Comparison of ENCODE assay signal across 8 cellular contexts in genomic region chr2:112053917-112054846, GRCh38. TPM values are rescaled to one million over a fixed set of nuclear protein-coding genes. Genes with fewer than 3 reads are reported as not detected.
A peak's percentile ranks its signal among the peaks of the same experiment; 100 is the strongest.
DNase-seq lines count a peak whose midpoint lies in the region; ATAC-seq, FAIRE-seq and TF ChIP-seq lines count a peak whose summit lies in the region.

No MANE protein-coding gene starts in this region.

- peak overlapping the region; percentile 97 for H3K4me3 Mint-ChIP-seq in T-helper 1 cell treated with Interleukin-12 subunit alpha and Interleukin-12 subunit beta and Interleukin-4 antibody, amounts not matched to agents 30 μg/mL and 1 μg/mL, for 36 hours

- peaks cover 10% of the 10 kb centered on the region for H3K36me3 Mint-ChIP-seq in T-helper 1 cell treated with Interleukin-12 subunit alpha and Interleukin-12 subunit beta and Interleukin-4 antibody, amounts not matched to agents 30 μg/mL and 1 μg/mL, for 36 hours (ENCODE audit: low read depth)

- H3K4me1 Mint-ChIP-seq in T-helper 1 cell treated with Interleukin-12 subunit alpha and Interleukin-12 subunit beta and Interleukin-4 antibody, amounts not matched to agents 30 μg/mL and 1 μg/mL, for 36 hours (ENCODE audit: low read depth) = peaks cover 31% of the 10 kb centered on the region

- no peaks in the 10 kb centered on the region for H3K9me3 Mint-ChIP-seq in T-helper 1 cell treated with Interleukin-12 subunit alpha and Interleukin-12 subunit beta and Interleukin-4 antibody, amounts not matched to agents 30 μg/mL and 1 μg/mL, for 36 hours

- ATAC-seq in GM18498 (IDR thresholded peaks at IDR 0.05; ENCODE audit: unreplicated experiment) = peak; percentile 70
- ATAC-seq in HG02884 (IDR thresholded peaks at IDR 0.05; ENCODE audit: unreplicated experiment) = peak; percentile 59

- H3K27me3 Mint-ChIP-seq in T-helper 1 cell treated with Interleukin-12 subunit alpha and Interleukin-12 subunit beta and Interleukin-4 antibody, amounts not matched to agents 30 μg/mL and 1 μg/mL, for 36 hours (ENCODE audit: low read depth) = no peaks in the 10 kb centered on the region

- peak; percentile 95 for DNase-seq in NCI-H1694 treated with DMSO at 0.1 percent for 48 hours (lab: John Stamatoyannopoulos, UW)
- peak; percentile 98 for DNase-seq in right atrium auricular region (ENCODE audit: low spot score)
- DNase-seq in pulmonary artery endothelial cell (ENCODE audit: low read depth, low spot score) = peak; percentile 87
- peak; percentile 97 for DNase-seq in urothelium cell line (ENCODE audit: low spot score)

- H3K4me3 ChIP-seq in right atrium auricular region = peak overlapping the region; percentile 63 to 95

- FAIRE-seq in urothelium cell line (lab: Jason Lieb, UNC) = peak; percentile 91

- no peak for TF ChIP-seq CTCF in right atrium auricular region (IDR thresholded peaks at IDR 0.05)

- H3K27me3 ChIP-seq in right atrium auricular region = no peaks in the 10 kb centered on the region

- no peaks in the 10 kb centered on the region for H3K36me3 ChIP-seq in right atrium auricular region

- peaks cover 0 to 32% of the 10 kb centered on the region in 2 donors for H3K4me1 ChIP-seq in right atrium auricular region

- H3K27ac ChIP-seq in angular gyrus (ENCODE audit: low read depth, low read length) (peak overlapping the region; percentile 99), right atrium auricular region (peak overlapping the region; percentile 92 to 96)

- H3K9me3 ChIP-seq in right atrium auricular region = no peaks in the 10 kb centered on the region

- H3K27ac Mint-ChIP-seq in T-helper 1 cell treated with Interleukin-12 subunit alpha and Interleukin-12 subunit beta and Interleukin-4 antibody, amounts not matched to agents 30 μg/mL and 1 μg/mL, for 36 hours = peak overlapping the region; percentile 99

RNA-seq across cellular contexts. Expression of gene TMEM87B, which starts 0.9 kb away (rescaled TPM):
- total RNA-seq in right atrium auricular region (1 to 10 TPM; 7.7 to 8.8 TPM), pulmonary artery endothelial cell (30.2 and 42.8 TPM in 2 replicates)

Comparison
In these comparisons a context has a peak if more than half of its experiments do, and no peak if none do; other contexts are left out.
1. Peak in every context shown above with its lines: DNase-seq, ATAC-seq, H3K4me3 ChIP-seq and H3K27ac ChIP-seq.